8 cellular contexts compared by ENCODE assay signal in the genomic region with DNA sequence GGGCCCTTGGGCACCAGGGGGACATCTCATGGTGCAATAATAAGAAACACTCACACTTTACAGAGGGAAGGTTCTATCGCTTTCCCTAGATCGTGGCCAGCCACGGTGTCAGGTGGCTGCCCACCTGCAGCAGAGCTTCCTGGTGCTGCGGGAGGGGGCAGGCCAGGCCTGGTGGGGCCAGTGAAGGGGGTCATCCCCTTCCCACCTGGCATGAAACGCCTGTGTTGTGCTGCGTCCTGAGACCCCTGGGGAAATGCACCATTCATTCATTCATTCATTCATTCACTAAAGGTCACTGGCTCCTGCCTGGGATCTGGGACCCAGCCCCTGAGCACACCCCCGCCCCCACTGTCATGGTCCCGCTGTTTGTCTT. TPM values are rescaled to one million over a fixed set of nuclear protein-coding genes. Genes with fewer than 3 reads are reported as not detected.
DNase-seq lines count a peak whose midpoint lies in the region; FAIRE-seq and TF ChIP-seq lines count a peak whose summit lies in the region.

No MANE protein-coding gene starts in this region.

- no peak for TF ChIP-seq CTCF in astrocyte of the cerebellum (IDR thresholded peaks at IDR 0.05; ENCODE audit: low read depth, low read length, missing control alignments)
- TF ChIP-seq CTCF in kidney (IDR thresholded peaks at IDR 0.05; ENCODE audit: borderline replicate concordance, extremely low read depth, insufficient read depth) = no peak
- no peak for TF ChIP-seq CTCF in testis (IDR thresholded peaks at IDR 0.05)
- no peak for TF ChIP-seq CTCF in BE2C (IDR thresholded peaks at IDR 0.05; ENCODE audit: low read depth, low read length)

- H3K9me3 Mint-ChIP-seq in activated CD4-positive, alpha-beta T cell treated with anti-CD3 and anti-CD28 coated beads, Interleukin-2, amount 10 ng/mL, durations not matched to agents 24 days and 14 days = no peaks in the 10 kb centered on the region

- H3K4me3 ChIP-seq in astrocyte of the cerebellum (ENCODE audit: low read depth, low read length) (peak overlapping the region; percentile 49), kidney (ENCODE audit: low read length in 2 of 2) (peak overlapping the region; percentile 58 to 72), testis (peak overlapping the region; percentile 55 to 67), BE2C (ENCODE audit: low read depth, low read length) (no peak overlapping the region)

- H3K4me3 Mint-ChIP-seq in activated CD4-positive, alpha-beta T cell treated with anti-CD3 and anti-CD28 coated beads, Interleukin-2, amount 10 ng/mL, durations not matched to agents 24 days and 14 days = peak overlapping the region; percentile 79

- H3K27ac Mint-ChIP-seq in activated CD4-positive, alpha-beta T cell treated with anti-CD3 and anti-CD28 coated beads, Interleukin-2, amount 10 ng/mL, durations not matched to agents 24 days and 14 days = peak overlapping the region; percentile 62

- H3K27me3 Mint-ChIP-seq in activated CD4-positive, alpha-beta T cell treated with anti-CD3 and anti-CD28 coated beads, Interleukin-2, amount 10 ng/mL, durations not matched to agents 24 days and 14 days = peaks cover 14% of the 10 kb centered on the region

- H3K4me1 ChIP-seq in kidney (ENCODE audit: control insufficient read depth in 1 of 2, insufficient read depth in 1 of 2, low read depth in 1 of 2, low read length in 2 of 2) (peaks cover 10 to 20% of the 10 kb centered on the region in 2 donors), testis (peaks cover 33% of the 10 kb centered on the region), BE2C (peaks cover 4% of the 10 kb centered on the region)

- H3K27me3 ChIP-seq in testis = no peaks in the 10 kb centered on the region
- H3K27me3 ChIP-seq in BE2C = no peaks in the 10 kb centered on the region

- H3K27ac ChIP-seq in kidney (ENCODE audit: low read depth in 2 of 2, low read length in 2 of 2) (peak overlapping the region; percentile 24 to 27), testis (peak overlapping the region in 1 of 2 donors; percentile 30)

- no peak for TF ChIP-seq POLR2A in testis (IDR thresholded peaks at IDR 0.05)

- in situ Hi-C loops in astrocyte of the cerebellum (cut with HindIII; ENCODE audit: low sequenced_read_pairs) = no loop called here

- H3K36me3 ChIP-seq in kidney (ENCODE audit: control insufficient read depth in 1 of 2, insufficient read depth in 2 of 2, low read length in 2 of 2) (no peaks in the 10 kb centered on the region), testis (ENCODE audit: low read depth, missing control alignments) (no peaks in the 10 kb centered on the region), BE2C (no peaks in the 10 kb centered on the region)

- no peak for FAIRE-seq in kidney (lab: Jason Lieb, UNC)

- H3K4me1 Mint-ChIP-seq in activated CD4-positive, alpha-beta T cell treated with anti-CD3 and anti-CD28 coated beads, Interleukin-2, amount 10 ng/mL, durations not matched to agents 24 days and 14 days = peaks cover 8% of the 10 kb centered on the region

- intact Hi-C loops in activated CD4-positive, alpha-beta T cell treated with anti-CD3 and anti-CD28 coated beads, Interleukin-2, amount 10 ng/mL, durations not matched to agents 24 days and 14 days (cut with micrococcal nuclease) = no loop called here
- intact Hi-C loops in kidney (cut with DNase I) = no loop called here
- intact Hi-C loops in testis (cut with DNase I; ENCODE audit: low total_unique reads) = no loop called here

- H3K9ac ChIP-seq in kidney (ENCODE audit: low read length in 2 of 2) = peak overlapping the region; percentile 24 to 36

- DNase-seq in activated CD4-positive, alpha-beta T cell treated with anti-CD3 and anti-CD28 coated beads, Interleukin-2, amount 10 ng/mL, durations not matched to agents 24 days and 14 days = no peak
- no peak for DNase-seq in activated CD4-positive, alpha-beta T cell treated with anti-CD3 and anti-CD28 coated beads, Interleukin-2, amount 50 U/mL, for 48 hours
- DNase-seq in astrocyte of the cerebellum (ENCODE audit: low read depth) (no peak), kidney (no peak), testis (no peak), BE2C (no peak), glomerular visceral epithelial cell (ENCODE audit: extremely low spot score) (no peak)
- no peak for DNase-seq in activated CD4-positive, alpha-beta T cell treated with anti-CD3 and anti-CD28 coated beads for 1 hour

- no peaks in the 10 kb centered on the region for H3K36me3 Mint-ChIP-seq in activated CD4-positive, alpha-beta T cell treated with anti-CD3 and anti-CD28 coated beads, Interleukin-2, amount 10 ng/mL, durations not matched to agents 24 days and 14 days (ENCODE audit: low read depth)

- no peaks in the 10 kb centered on the region for H3K9me3 ChIP-seq in kidney (ENCODE audit: control insufficient read depth in 1 of 2, low read length in 2 of 2)
- no peaks in the 10 kb centered on the region for H3K9me3 ChIP-seq in testis
- no peaks in the 10 kb centered on the region for H3K9me3 ChIP-seq in BE2C

- WGBS in testis, 2 donors = 3 to 13% methylated on average over 5 to 6 of the region's 8 CpGs

RNA-seq across cellular contexts. Expression of a gene that starts 0.4 kb away (rescaled TPM):
- 0.35 TPM in 1 of 2 replicates, not detected in the other for total RNA-seq in activated CD4-positive, alpha-beta T cell treated with anti-CD3 and anti-CD28 coated beads, Interleukin-2, amount 10 ng/mL, durations not matched to agents 24 days and 14 days
- total RNA-seq in kidney (20.9 TPM), testis (10 to 100 TPM; 11.1 to 13.9 TPM)
- polyA plus RNA-seq in kidney (ENCODE audit: insufficient read depth, low read depth, low replicate concordance) (50.2 TPM), testis (ENCODE audit: insufficient read depth, low read depth, low replicate concordance) (10.6 TPM)
- polyA plus RNA-seq in BE2C (2012; ENCODE audit: insufficient read depth, insufficient read length, low read depth) = not detected

RNA-seq across cellular contexts. Expression of a gene that starts 33.3 kb away (rescaled TPM):
- not detected in 2 replicates for total RNA-seq in activated CD4-positive, alpha-beta T cell treated with anti-CD3 and anti-CD28 coated beads, Interleukin-2, amount 10 ng/mL, durations not matched to agents 24 days and 14 days
- total RNA-seq in kidney (4.2 TPM), testis (1 to 10 TPM; 3.4 to 4.2 TPM)
- polyA plus RNA-seq in kidney (ENCODE audit: insufficient read depth, low read depth, low replicate concordance) (0.13 TPM), testis (ENCODE audit: insufficient read depth, low read depth, low replicate concordance) (3.7 TPM)
- not detected for polyA plus RNA-seq in BE2C (2012; ENCODE audit: insufficient read depth, insufficient read length, low read depth)
